In the genomic region with DNA sequence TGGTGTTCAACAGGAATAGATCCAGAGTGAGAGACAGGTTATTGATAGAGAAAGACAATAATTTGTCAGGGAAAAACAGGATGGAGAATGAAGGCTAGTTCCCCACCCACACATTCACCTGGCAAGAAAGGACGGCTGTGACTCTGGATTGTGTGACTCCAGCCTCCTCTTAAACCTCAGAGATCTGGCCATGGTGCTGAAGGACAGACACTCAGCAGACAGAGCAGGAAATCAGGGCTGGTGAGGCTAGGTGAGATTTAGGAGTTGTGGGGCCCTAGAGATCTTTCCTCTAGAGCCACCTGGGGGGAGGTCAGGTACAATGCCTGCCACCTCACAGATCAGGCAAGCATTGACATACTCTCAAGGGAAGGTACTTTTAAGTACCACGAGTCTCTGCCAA, we compare ENCODE assay signal across 1 cellular context.
TF ChIP-seq lines count a peak whose summit lies in the region.

No MANE protein-coding gene starts in this region.

TF ChIP-seq in GM12878, 131 proteins besides CTCF, POLR2A, EP300 and RAD21:
- peak; percentile 77 for TF ChIP-seq REST (IDR thresholded peaks at IDR 0.05; ENCODE audit: low read depth, low read length)
- no peak for TF ChIP-seq ZBTB4 (CRISPR knock-in tag; IDR thresholded peaks at IDR 0.05)
